Comparison of ENCODE assay signal across 8 cellular contexts in the genomic region with DNA sequence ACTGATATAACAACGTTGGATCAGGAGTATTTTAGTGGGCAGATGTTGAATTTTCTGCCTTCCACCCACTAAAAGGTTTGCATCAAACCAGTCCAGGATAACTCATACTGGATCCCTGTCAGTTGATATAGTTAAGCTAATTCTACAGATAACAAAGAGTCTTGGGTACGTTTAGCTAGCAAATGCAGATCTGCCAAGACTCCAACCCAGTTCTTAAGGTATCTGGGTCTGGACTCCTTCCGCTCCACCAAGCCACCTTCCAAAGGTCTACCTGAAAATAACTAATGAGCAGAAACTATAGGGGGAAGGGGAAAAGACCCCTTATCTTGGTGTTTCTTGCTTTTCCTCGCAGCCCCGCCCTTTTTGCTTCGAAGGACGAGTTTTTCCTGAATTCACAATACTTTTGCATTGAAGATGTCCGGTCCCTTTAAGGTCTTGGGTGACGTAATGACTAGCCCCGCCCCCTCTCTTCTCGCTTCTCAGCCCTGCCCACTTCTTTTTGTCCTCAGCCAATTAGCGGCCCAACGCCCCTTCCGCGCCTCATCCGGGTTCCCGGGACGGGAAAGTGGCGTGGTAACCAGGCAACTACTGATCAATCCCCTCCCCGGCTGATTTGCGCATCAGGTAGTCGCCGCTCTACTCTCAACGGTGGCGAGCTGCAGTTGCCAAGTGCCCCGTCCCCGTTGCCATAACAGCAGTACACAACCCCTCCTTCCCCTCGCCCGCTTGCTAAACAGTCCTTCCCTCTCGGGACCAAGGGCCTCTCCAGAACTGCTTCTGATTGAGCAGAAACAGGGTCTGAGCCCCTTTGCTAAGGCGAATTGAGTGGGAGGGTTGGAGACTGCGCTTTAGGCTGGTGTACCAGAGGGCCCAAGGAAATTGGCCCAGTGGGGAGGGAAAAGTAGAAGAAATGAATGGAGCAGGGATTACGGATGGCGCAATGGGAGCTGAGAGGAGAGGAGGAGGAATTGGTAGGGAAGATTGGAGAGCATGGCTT. TPM values are rescaled to one million over a fixed set of nuclear protein-coding genes. Genes with fewer than 3 reads are reported as not detected.
DNase-seq lines count a peak whose midpoint lies in the region; ATAC-seq and TF ChIP-seq lines count a peak whose summit lies in the region.

Gene LRRC23, plus strand, starts transcription at position 543 of the 997 bp plus-strand sequence. CDS start 812 bp downstream, outside the sequence.

- peak; percentile 90 to 91 for TF ChIP-seq EP300 in tibial nerve (IDR thresholded peaks at IDR 0.05)

- whole genome bisulfite sequencing in tibial nerve, 2 donors = 4 to 5% methylated on average over 34 of the region's 34 CpGs

- no peaks in the 10 kb centered on the region for H3K9me2 ChIP-seq in SU-DHL-6 (replicated peaks; ENCODE audit: insufficient read depth, low read length)

- TF ChIP-seq CTCF in GM12864 (IDR thresholded peaks at IDR 0.05; ENCODE audit: low read depth, low read length, missing control alignments) (no peak), SU-DHL-6 (IDR thresholded peaks at IDR 0.05; ENCODE audit: insufficient read depth, low read length, poor library complexity, severe bottlenecking) (no peak), parathyroid adenoma (IDR thresholded peaks at IDR 0.05) (no peak), tibial nerve (IDR thresholded peaks at IDR 0.05) (peak in 1 of 5 experiments; percentile 61)

- H3K4me3 ChIP-seq in GM12864 (ENCODE audit: low read depth, low read length) = peak within 1 kb of the TSS; percentile 86
- peak within 1 kb of the TSS; percentile 95 for H3K4me3 ChIP-seq in SU-DHL-6 (ENCODE audit: insufficient read depth, low read length, poor library complexity, severe bottlenecking)
- peak within 1 kb of the TSS; percentile 93 for H3K4me3 ChIP-seq in adipocyte (ENCODE audit: low read length)
- peak within 1 kb of the TSS; percentile 75 for H3K4me3 ChIP-seq in parathyroid adenoma (ENCODE audit: low read depth, low read length)
- H3K4me3 ChIP-seq in tibial nerve = peak within 1 kb of the TSS; percentile 54 to 79 (median 58)

- DNase-seq in GM12864 (ENCODE audit: low read depth) (peak; percentile 91), NCI-H1417 (lab: John Stamatoyannopoulos, UW) (peak; percentile 97 to 100 (median 98)), adipocyte (ENCODE audit: low read depth) (peak; percentile 99), cardiac septum (ENCODE audit: low spot score) (peak; percentile 98), tibial nerve (ENCODE audit: low spot score in 2 of 2) (peak; percentile 96 to 99)

- H3K27me3 ChIP-seq in SU-DHL-6 (ENCODE audit: low read length) (no peaks in the 10 kb centered on the region), adipocyte (replicated peaks; ENCODE audit: control insufficient read depth, insufficient read depth, low read length) (no peaks in the 10 kb centered on the region), parathyroid adenoma (ENCODE audit: control insufficient read depth, insufficient read depth, low read length) (no peaks in the 10 kb centered on the region), tibial nerve (no peaks in the 10 kb centered on the region)

- H3K36me3 ChIP-seq in SU-DHL-6 (ENCODE audit: low read length) (no peaks in the 10 kb centered on the region), adipocyte (ENCODE audit: control insufficient read depth, insufficient read depth, low read length, severe bottlenecking) (no peaks in the 10 kb centered on the region), parathyroid adenoma (ENCODE audit: control insufficient read depth, insufficient read depth, low read length) (no peaks in the 10 kb centered on the region), tibial nerve (peaks cover 0 to 21% (median 5%) of the 10 kb centered on the region in 3 donors)

- H2AFZ ChIP-seq in SU-DHL-6 (ENCODE audit: low read depth, low read length, severe bottlenecking) (peak within 1 kb of the TSS; percentile 92), parathyroid adenoma (peak within 1 kb of the TSS; percentile 95)

- no peak within 1 kb of the TSS for H3K27ac ChIP-seq in SU-DHL-6 (ENCODE audit: low read depth, low read length)
- H3K27ac ChIP-seq in parathyroid adenoma = peak within 1 kb of the TSS; percentile 88
- peak within 1 kb of the TSS; percentile 68 to 95 (median 79) for H3K27ac ChIP-seq in tibial nerve

- intact Hi-C loops in cardiac septum (cut with DNase I) = loop anchor here (2.0 kb wide), 1 partner anchor 32 kb away; the partner anchor contains the start of gene SPSB2

- H3K9ac ChIP-seq in SU-DHL-6 (ENCODE audit: low read length) (peak within 1 kb of the TSS; percentile 83), adipocyte (ENCODE audit: low read length) (peak within 1 kb of the TSS; percentile 83), parathyroid adenoma (peak within 1 kb of the TSS; percentile 62)

- H3K9me3 ChIP-seq in SU-DHL-6 (ENCODE audit: insufficient read depth, low read length) (no peaks in the 10 kb centered on the region), adipocyte (ENCODE audit: control insufficient read depth, low read length) (no peaks in the 10 kb centered on the region), parathyroid adenoma (ENCODE audit: control insufficient read depth, low read length) (no peaks in the 10 kb centered on the region), tibial nerve (no peaks in the 10 kb centered on the region)

- H3F3A ChIP-seq in SU-DHL-6 (ENCODE audit: insufficient read depth) = no peaks in the 10 kb centered on the region

- H3K4me1 ChIP-seq in adipocyte (ENCODE audit: control insufficient read depth, insufficient read depth, low read length) (peaks cover 11% of the 10 kb centered on the region), parathyroid adenoma (peaks cover 8% of the 10 kb centered on the region), tibial nerve (peaks cover 0 to 25% (median 12%) of the 10 kb centered on the region in 4 donors)

- ATAC-seq in HG02642 (IDR thresholded peaks at IDR 0.05; ENCODE audit: poor library complexity, unreplicated experiment) = peak; percentile 96

- H3K79me2 ChIP-seq in SU-DHL-6 (ENCODE audit: insufficient read depth, low read length) = no peaks in the 10 kb centered on the region
- no peaks in the 10 kb centered on the region for H3K79me2 ChIP-seq in parathyroid adenoma

- no peaks in the 10 kb centered on the region for H4K20me1 ChIP-seq in SU-DHL-6 (ENCODE audit: low read depth, low read length)

- peak in 1 of 2 donors; percentile 77 for TF ChIP-seq POLR2A in tibial nerve (IDR thresholded peaks at IDR 0.05)

- peak within 1 kb of the TSS; percentile 99 for H3K4me2 ChIP-seq in SU-DHL-6 (ENCODE audit: low read depth, low read length, poor library complexity, severe bottlenecking)
- H3K4me2 ChIP-seq in parathyroid adenoma (ENCODE audit: low read length) = peak within 1 kb of the TSS; percentile 87

RNA-seq across cellular contexts. Expression of gene LRRC23, which starts in this region (rescaled TPM):
- 13.3 TPM for total RNA-seq in cardiac septum
- 10 to 100 TPM; 11.6 to 17.2 (median 17.1) TPM for total RNA-seq in tibial nerve
